Comparison of ENCODE assay signal across 1 cellular context in the genomic region with DNA sequence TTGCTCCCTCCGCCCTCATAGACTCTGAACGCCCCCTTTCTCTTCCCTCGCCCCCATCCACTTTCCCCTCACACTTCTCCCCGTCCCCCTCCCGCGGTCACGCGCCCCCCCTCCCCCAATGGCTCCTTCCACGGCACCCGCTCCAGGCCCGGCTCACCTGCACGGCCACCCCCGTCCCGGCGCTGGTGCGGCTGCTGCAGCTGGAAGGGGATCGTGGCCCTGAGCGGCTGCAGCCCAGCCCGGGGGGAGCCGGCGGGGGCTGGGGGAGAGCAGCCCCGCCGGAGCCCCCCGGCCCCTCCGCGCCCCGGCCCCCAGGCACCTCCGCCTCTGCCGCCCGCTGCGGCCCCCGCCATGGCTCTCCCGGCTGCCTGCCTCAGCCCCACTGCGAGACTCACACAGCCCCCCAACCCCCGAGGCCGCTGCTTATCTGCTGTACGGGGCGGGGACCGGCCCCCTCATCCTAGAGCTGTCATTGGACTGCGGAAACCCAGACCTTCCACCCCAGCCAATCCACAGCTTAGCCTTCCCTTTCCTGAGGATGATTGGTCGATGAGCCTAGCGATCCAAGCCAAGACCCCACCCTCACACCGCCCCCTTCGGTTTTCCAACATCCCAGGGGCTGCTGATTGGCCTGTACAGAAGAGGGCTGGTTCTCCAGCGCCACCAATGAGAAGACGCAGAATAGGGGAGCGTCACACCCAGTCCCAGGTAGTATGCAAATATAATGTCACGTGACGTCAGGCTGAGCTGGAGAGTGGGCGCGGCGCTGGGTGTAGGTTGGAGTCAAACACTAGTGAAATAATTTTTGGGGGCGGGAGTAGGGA.
TF ChIP-seq lines count a peak whose summit lies in the region.

A gene with protein sequence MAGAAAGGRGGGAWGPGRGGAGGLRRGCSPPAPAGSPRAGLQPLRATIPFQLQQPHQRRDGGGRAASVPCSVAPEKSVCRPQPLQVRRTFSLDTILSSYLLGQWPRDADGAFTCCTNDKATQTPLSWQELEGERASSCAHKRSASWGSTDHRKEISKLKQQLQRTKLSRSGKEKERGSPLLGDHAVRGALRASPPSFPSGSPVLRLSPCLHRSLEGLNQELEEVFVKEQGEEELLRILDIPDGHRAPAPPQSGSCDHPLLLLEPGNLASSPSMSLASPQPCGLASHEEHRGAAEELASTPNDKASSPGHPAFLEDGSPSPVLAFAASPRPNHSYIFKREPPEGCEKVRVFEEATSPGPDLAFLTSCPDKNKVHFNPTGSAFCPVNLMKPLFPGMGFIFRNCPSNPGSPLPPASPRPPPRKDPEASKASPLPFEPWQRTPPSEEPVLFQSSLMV (minus strand): TSS at position 397 of the 824 bp plus-strand sequence. CDS start 44 bp downstream, at position 353.

TF ChIP-seq in K562, 482 proteins besides CTCF, POLR2A, EP300 and RAD21 (continued from another document and continues in another):
- TF ChIP-seq, protein P1, sequence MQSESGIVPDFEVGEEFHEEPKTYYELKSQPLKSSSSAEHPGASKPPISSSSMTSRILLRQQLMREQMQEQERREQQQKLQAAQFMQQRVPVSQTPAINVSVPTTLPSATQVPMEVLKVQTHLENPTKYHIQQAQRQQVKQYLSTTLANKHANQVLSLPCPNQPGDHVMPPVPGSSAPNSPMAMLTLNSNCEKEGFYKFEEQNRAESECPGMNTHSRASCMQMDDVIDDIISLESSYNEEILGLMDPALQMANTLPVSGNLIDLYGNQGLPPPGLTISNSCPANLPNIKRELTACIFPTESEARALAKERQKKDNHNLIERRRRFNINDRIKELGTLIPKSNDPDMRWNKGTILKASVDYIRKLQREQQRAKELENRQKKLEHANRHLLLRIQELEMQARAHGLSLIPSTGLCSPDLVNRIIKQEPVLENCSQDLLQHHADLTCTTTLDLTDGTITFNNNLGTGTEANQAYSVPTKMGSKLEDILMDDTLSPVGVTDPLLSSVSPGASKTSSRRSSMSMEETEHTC (IDR thresholded peaks at IDR 0.05): peak; percentile 48; the same call in 1 of the 2 replicates
- TF ChIP-seq ZNF140 (CRISPR knock-in tag; IDR thresholded peaks at IDR 0.05) (no peak), RBM39 (optimal IDR thresholded peaks at IDR 0.05; ENCODE audit: low read depth, low read length) (no peak), NFIX (CRISPR knock-in tag; IDR thresholded peaks at IDR 0.05; ENCODE audit: low read depth) (no peak), CCAR2 (IDR thresholded peaks at IDR 0.05; ENCODE audit: low read depth, low read length) (no peak), NCOA4 (IDR thresholded peaks at IDR 0.05; ENCODE audit: partially characterized antibody) (no peak), ASH1L (IDR thresholded peaks at IDR 0.05; ENCODE audit: borderline replicate concordance, low read depth, partially characterized antibody) (peak; percentile 96), TCF7 (IDR thresholded peaks at IDR 0.05; ENCODE audit: borderline replicate concordance) (no peak), TBL1XR1 (IDR thresholded peaks at IDR 0.05; ENCODE audit: low read length in 2 of 2) (no peak), ZNF444 (CRISPR knock-in tag; IDR thresholded peaks at IDR 0.05) (no peak), YY1 (IDR thresholded peaks at IDR 0.05; ENCODE audit: borderline replicate concordance in 1 of 3, control insufficient read depth in 1 of 3, extremely low read depth in 1 of 3, insufficient read depth in 3 of 3, insufficient read length in 1 of 3, insufficient replicate concordance in 2 of 3, low read depth in 1 of 3, low read length in 2 of 3) (peak; percentile 20 to 72 (median 33)), MTA2 (IDR thresholded peaks at IDR 0.05; ENCODE audit: low read depth) (no peak), PPARD (CRISPR knock-in tag; IDR thresholded peaks at IDR 0.05) (no peak), ZNF766 (CRISPR knock-in tag; conservative IDR thresholded peaks at IDR 0.05) (no peak), ZEB2 (IDR thresholded peaks at IDR 0.05) (no peak), PCBP2 (IDR thresholded peaks at IDR 0.05; ENCODE audit: low read depth, low read length, poor library complexity, severe bottlenecking) (no peak), FOXJ3 (CRISPR knock-in tag; IDR thresholded peaks at IDR 0.05) (no peak), RHOXF2B (CRISPR knock-in tag; conservative IDR thresholded peaks at IDR 0.05) (no peak), SREBF1 (IDR thresholded peaks at IDR 0.05; ENCODE audit: borderline replicate concordance, low read depth, low read length) (peak; percentile 71; the same call in 1 of the 2 replicates), CBX8 (IDR thresholded peaks at IDR 0.05; ENCODE audit: borderline replicate concordance, extremely low read depth, low read depth, low read length, poor library complexity, severe bottlenecking) (no peak), NCOR1 (IDR thresholded peaks at IDR 0.05) (no peak), IFI16 (CRISPR knock-in tag; IDR thresholded peaks at IDR 0.05) (no peak), BDP1 (IDR thresholded peaks at IDR 0.05; ENCODE audit: insufficient read depth, insufficient read length) (no peak), ZNF174 (CRISPR knock-in tag; IDR thresholded peaks at IDR 0.05) (no peak), FOXK2 (conservative IDR thresholded peaks at IDR 0.05 in 1 of 2, IDR thresholded peaks at IDR 0.05 in 1 of 2; ENCODE audit: low read depth in 2 of 2) (peak in 1 of 2 experiments; percentile 91; a peak in 2 of 4 replicates), RFX5 (IDR thresholded peaks at IDR 0.05; ENCODE audit: low read depth, low read length) (no peak; the same call in 1 of the 2 replicates), ADNP (tag; IDR thresholded peaks at IDR 0.05) (no peak), ETS2 (tag; IDR thresholded peaks at IDR 0.05; ENCODE audit: borderline replicate concordance, poor library complexity, severe bottlenecking) (no peak), ZBTB1 (CRISPR knock-in tag; IDR thresholded peaks at IDR 0.05; ENCODE audit: borderline replicate concordance, low read depth) (no peak), RBBP5 (IDR thresholded peaks at IDR 0.05; ENCODE audit: borderline replicate concordance, insufficient read depth, low read length, poor library complexity, severe bottlenecking) (peak; percentile 2), CXXC5 (CRISPR knock-in tag; IDR thresholded peaks at IDR 0.05) (peak; percentile 37; the same call in 1 of the 2 replicates), CREB1 (IDR thresholded peaks at IDR 0.05) (peak; percentile 48; the same call in 1 of the 2 replicates), CREB1 (CRISPR knock-in tag; IDR thresholded peaks at IDR 0.05) (peak; percentile 73; the same call in 1 of the 2 replicates), TCF3 (CRISPR knock-in tag; IDR thresholded peaks at IDR 0.05) (no peak), PHF8 (IDR thresholded peaks at IDR 0.05; ENCODE audit: borderline replicate concordance, low read length) (peak; percentile 39; the same call in 1 of the 2 replicates), ELF4 (CRISPR knock-in tag; IDR thresholded peaks at IDR 0.05) (no peak), NFXL1 (CRISPR knock-in tag; IDR thresholded peaks at IDR 0.05) (no peak), HCFC1 (IDR thresholded peaks at IDR 0.05; ENCODE audit: low read depth, low read length) (0 out of 2 replicates have a peak, but pooled peaks have one; percentile 27), NFYB (IDR thresholded peaks at IDR 0.05; ENCODE audit: extremely low read depth, insufficient read length) (peak; percentile 94), ZNF507 (tag; conservative IDR thresholded peaks at IDR 0.05) (no peak), NRF1 (conservative IDR thresholded peaks at IDR 0.05 in 1 of 2, IDR thresholded peaks at IDR 0.05 in 1 of 2) (peak; percentile 64 to 66), SRSF7 (optimal IDR thresholded peaks at IDR 0.05; ENCODE audit: low read depth, low read length) (no peak), CBFA2T3 (IDR thresholded peaks at IDR 0.05) (no peak), ZNF584 (CRISPR knock-in tag; IDR thresholded peaks at IDR 0.05; ENCODE audit: low read depth) (no peak), GATAD2B (IDR thresholded peaks at IDR 0.05; ENCODE audit: borderline replicate concordance) (no peak), ZNF224 (CRISPR knock-in tag; IDR thresholded peaks at IDR 0.05) (no peak), SMAD3 (CRISPR knock-in tag; conservative IDR thresholded peaks at IDR 0.05) (no peak), U2AF2 (optimal IDR thresholded peaks at IDR 0.05; ENCODE audit: low read depth, low read length) (no peak), HNRNPK (IDR thresholded peaks at IDR 0.05; ENCODE audit: low read depth, low read length, poor library complexity, severe bottlenecking) (no peak)
- TF ChIP-seq, protein P2, sequence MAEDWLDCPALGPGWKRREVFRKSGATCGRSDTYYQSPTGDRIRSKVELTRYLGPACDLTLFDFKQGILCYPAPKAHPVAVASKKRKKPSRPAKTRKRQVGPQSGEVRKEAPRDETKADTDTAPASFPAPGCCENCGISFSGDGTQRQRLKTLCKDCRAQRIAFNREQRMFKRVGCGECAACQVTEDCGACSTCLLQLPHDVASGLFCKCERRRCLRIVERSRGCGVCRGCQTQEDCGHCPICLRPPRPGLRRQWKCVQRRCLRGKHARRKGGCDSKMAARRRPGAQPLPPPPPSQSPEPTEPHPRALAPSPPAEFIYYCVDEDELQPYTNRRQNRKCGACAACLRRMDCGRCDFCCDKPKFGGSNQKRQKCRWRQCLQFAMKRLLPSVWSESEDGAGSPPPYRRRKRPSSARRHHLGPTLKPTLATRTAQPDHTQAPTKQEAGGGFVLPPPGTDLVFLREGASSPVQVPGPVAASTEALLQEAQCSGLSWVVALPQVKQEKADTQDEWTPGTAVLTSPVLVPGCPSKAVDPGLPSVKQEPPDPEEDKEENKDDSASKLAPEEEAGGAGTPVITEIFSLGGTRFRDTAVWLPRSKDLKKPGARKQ (CRISPR knock-in tag; IDR thresholded peaks at IDR 0.05): no peak
- TF ChIP-seq, protein P3, sequence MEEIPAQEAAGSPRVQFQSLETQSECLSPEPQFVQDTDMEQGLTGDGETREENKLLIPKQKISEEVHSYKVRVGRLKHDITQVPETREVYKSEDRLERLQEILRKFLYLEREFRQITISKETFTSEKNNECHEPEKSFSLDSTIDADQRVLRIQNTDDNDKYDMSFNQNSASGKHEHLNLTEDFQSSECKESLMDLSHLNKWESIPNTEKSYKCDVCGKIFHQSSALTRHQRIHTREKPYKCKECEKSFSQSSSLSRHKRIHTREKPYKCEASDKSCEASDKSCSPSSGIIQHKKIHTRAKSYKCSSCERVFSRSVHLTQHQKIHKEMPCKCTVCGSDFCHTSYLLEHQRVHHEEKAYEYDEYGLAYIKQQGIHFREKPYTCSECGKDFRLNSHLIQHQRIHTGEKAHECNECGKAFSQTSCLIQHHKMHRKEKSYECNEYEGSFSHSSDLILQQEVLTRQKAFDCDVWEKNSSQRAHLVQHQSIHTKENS (CRISPR knock-in tag; IDR thresholded peaks at IDR 0.05): no peak
- TF ChIP-seq, protein P4, sequence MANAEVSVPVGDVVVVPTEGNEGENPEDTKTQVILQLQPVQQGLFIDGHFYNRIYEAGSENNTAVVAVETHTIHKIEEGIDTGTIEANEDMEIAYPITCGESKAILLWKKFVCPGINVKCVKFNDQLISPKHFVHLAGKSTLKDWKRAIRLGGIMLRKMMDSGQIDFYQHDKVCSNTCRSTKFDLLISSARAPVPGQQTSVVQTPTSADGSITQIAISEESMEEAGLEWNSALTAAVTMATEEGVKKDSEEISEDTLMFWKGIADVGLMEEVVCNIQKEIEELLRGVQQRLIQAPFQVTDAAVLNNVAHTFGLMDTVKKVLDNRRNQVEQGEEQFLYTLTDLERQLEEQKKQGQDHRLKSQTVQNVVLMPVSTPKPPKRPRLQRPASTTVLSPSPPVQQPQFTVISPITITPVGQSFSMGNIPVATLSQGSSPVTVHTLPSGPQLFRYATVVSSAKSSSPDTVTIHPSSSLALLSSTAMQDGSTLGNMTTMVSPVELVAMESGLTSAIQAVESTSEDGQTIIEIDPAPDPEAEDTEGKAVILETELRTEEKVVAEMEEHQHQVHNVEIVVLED (CRISPR knock-in tag; IDR thresholded peaks at IDR 0.05): no peak
- TF ChIP-seq, protein P5, sequence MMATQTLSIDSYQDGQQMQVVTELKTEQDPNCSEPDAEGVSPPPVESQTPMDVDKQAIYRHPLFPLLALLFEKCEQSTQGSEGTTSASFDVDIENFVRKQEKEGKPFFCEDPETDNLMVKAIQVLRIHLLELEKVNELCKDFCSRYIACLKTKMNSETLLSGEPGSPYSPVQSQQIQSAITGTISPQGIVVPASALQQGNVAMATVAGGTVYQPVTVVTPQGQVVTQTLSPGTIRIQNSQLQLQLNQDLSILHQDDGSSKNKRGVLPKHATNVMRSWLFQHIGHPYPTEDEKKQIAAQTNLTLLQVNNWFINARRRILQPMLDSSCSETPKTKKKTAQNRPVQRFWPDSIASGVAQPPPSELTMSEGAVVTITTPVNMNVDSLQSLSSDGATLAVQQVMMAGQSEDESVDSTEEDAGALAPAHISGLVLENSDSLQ (IDR thresholded peaks at IDR 0.05): peak; percentile 99
- TF ChIP-seq, protein P6, sequence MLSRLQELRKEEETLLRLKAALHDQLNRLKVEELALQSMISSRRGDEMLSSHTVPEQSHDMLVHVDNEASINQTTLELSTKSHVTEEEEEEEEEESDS (CRISPR knock-in tag; IDR thresholded peaks at IDR 0.05): no peak
- TF ChIP-seq, protein P7, sequence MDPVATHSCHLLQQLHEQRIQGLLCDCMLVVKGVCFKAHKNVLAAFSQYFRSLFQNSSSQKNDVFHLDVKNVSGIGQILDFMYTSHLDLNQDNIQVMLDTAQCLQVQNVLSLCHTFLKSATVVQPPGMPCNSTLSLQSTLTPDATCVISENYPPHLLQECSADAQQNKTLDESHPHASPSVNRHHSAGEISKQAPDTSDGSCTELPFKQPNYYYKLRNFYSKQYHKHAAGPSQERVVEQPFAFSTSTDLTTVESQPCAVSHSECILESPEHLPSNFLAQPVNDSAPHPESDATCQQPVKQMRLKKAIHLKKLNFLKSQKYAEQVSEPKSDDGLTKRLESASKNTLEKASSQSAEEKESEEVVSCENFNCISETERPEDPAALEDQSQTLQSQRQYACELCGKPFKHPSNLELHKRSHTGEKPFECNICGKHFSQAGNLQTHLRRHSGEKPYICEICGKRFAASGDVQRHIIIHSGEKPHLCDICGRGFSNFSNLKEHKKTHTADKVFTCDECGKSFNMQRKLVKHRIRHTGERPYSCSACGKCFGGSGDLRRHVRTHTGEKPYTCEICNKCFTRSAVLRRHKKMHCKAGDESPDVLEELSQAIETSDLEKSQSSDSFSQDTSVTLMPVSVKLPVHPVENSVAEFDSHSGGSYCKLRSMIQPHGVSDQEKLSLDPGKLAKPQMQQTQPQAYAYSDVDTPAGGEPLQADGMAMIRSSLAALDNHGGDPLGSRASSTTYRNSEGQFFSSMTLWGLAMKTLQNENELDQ (CRISPR knock-in tag; IDR thresholded peaks at IDR 0.05; ENCODE audit: borderline replicate concordance): no peak
- TF ChIP-seq, protein P8, sequence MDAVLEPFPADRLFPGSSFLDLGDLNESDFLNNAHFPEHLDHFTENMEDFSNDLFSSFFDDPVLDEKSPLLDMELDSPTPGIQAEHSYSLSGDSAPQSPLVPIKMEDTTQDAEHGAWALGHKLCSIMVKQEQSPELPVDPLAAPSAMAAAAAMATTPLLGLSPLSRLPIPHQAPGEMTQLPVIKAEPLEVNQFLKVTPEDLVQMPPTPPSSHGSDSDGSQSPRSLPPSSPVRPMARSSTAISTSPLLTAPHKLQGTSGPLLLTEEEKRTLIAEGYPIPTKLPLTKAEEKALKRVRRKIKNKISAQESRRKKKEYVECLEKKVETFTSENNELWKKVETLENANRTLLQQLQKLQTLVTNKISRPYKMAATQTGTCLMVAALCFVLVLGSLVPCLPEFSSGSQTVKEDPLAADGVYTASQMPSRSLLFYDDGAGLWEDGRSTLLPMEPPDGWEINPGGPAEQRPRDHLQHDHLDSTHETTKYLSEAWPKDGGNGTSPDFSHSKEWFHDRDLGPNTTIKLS (IDR thresholded peaks at IDR 0.05; ENCODE audit: borderline replicate concordance, low read depth): no peak
